ENCODE assay signal across 13 cellular contexts in the genomic region with DNA sequence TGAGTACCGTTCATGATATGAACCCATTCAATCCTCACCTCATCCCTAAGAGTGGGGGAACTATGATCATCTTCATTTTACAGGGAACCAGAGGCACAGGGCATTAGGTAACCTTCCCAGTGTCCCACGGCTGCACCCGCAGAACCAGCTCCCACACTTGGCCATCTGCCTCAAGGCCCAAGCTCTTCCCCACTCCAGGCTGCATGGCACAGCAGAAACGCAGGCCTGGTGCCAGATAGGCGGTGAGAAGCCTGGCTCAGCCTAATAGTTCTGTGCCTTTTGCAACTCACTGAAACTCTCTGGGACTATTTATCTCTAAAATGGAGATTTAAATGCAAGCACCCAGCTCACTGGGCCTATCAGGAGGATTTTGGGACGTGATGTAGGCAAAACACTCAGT.
"Had no signal": no experiment of that assay in that cellular context is flagged by ENCODE, and none has a peak within 500 bp of the region (broad histone marks: within the 10 kb centered on the region; RNA-seq: fewer than 3 reads in every experiment).

No MANE protein-coding gene starts in this region.

- H3K4me3 ChIP-seq: skin epidermis, tibial artery had no signal

- H3K36me3 ChIP-seq: tibial artery had no signal

- H3K9me3 ChIP-seq: tibial artery had no signal

- DNase-seq: activated B cell treated with CpG ODN at 0.5 μM for 24 hours; activated CD4-positive, alpha-beta T cell treated with anti-CD3 and anti-CD28 coated beads, Interleukin-2, amount 10 ng/mL, durations not matched to agents 24 days and 14 days; activated naive CD4-positive, alpha-beta T cell treated with anti-CD3 and anti-CD28 coated beads, Interleukin-2, amount 50 U/mL, for 16 hours; activated T-cell treated with anti-CD3 and anti-CD28 coated beads for 4 hours; cerebellar nuclear complex; dermis blood vessel endothelial cell; hippocampal formation; T-helper 17 cell; tibial artery had no signal

- H3K27ac ChIP-seq: tibial artery had no signal

- H3K27me3 ChIP-seq: tibial artery had no signal

- ATAC-seq: activated T-helper 17 cell treated with anti-CD3 and anti-CD28 coated beads, Interleukin-2, amount 50 U/mL, for 72 hours; natural killer cell treated with Interleukin-12 subunit alpha and Interleukin-12 subunit beta and Interleukin-15 and Interleukin-18, amount 100 ng/mL, for 72 hours; SK-N-SH treated with all-trans-retinoic acid at 6 μM for 48 hours; T-helper 17 cell had no signal
